ENCODE assay signal across 10 cellular contexts in the genomic region with DNA sequence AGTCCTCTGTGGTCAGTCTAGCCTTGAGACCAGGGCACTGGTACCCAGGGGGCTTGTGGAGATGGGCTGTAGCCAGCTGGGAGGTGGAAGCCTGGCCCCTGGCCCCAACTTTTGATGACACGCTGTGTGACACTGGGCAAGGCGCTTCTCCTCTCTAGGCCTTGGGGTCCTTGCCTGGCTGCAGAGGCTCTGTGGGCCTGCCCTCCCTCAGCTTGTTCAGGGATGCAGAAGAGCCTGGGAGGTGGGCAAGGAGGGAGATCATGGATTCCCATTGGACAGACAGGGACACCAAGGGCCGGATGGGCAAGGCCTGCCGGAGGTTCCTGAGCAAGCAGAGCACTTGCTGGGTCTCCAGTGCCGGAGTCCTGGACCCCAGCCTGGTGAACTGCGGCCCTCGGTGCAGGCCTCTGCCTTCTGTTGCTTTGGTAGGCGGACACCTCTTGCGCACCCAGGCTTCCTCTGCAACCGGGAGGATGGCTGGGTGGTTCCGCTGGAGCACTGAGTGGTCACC. TPM values are rescaled to one million over a fixed set of nuclear protein-coding genes. Genes with fewer than 3 reads are reported as not detected.
DNase-seq lines count a peak whose midpoint lies in the region; ATAC-seq, FAIRE-seq and TF ChIP-seq lines count a peak whose summit lies in the region.
"Had no signal": no experiment of that assay in that cellular context is flagged by ENCODE, and none has a peak within 500 bp of the region (broad histone marks: within the 10 kb centered on the region; RNA-seq: fewer than 3 reads in every experiment).

No MANE protein-coding gene starts in this region.

- no peaks in the 10 kb centered on the region for H3K36me3 Mint-ChIP-seq in activated CD8-positive, alpha-beta memory T cell treated with anti-CD3 and anti-CD28 coated beads, Interleukin-2, amount 10 ng/mL, durations not matched to agents 7 days and 5 days
- H3K36me3 Mint-ChIP-seq: activated naive CD8-positive, alpha-beta T cell had no signal

- POLR2A ChIA-PET in GM12878 (lab: Charles Lee), result interaction anchor here (1.1 to 1.5 kb wide), 2 partner anchors 12 to 44 kb away, joined by 3 read pairs; no protein-coding TSS in a partner anchor

- no peaks in the 10 kb centered on the region for H3K79me2 ChIP-seq in GM12878 (ENCODE audit: control insufficient read depth, insufficient read depth, low read length)

- no peaks in the 10 kb centered on the region for H3K9me3 Mint-ChIP-seq in activated CD8-positive, alpha-beta memory T cell treated with anti-CD3 and anti-CD28 coated beads, Interleukin-2, amount 10 ng/mL, durations not matched to agents 7 days and 5 days (ENCODE audit: low read depth)

- intact Hi-C loops in GM12878 (cut with micrococcal nuclease; ENCODE audit: unreplicated experiment), result no loop called here

- peak overlapping the region; percentile 97 for H3K27ac Mint-ChIP-seq in activated CD8-positive, alpha-beta memory T cell treated with anti-CD3 and anti-CD28 coated beads, Interleukin-2, amount 10 ng/mL, durations not matched to agents 7 days and 5 days

- peaks cover 15% of the 10 kb centered on the region for H3K4me1 Mint-ChIP-seq in activated CD8-positive, alpha-beta memory T cell treated with anti-CD3 and anti-CD28 coated beads, Interleukin-2, amount 10 ng/mL, durations not matched to agents 7 days and 5 days

- no peak for TF ChIP-seq CTCF in GM12878 (IDR thresholded peaks at IDR 0.05 in 2 of 3, conservative IDR thresholded peaks at IDR 0.05 in 1 of 3; ENCODE audit: control insufficient read depth in 2 of 3, extremely low read depth in 1 of 3, insufficient read depth in 1 of 3, low read depth in 3 of 3, low read length in 3 of 3)

- 94% methylated on average over 11 of the region's 11 CpGs for WGBS in GM12878 (ENCODE audit: insufficient coverage, insufficient replicate concordance, low lambda C conversion rate, missing lambda C conversion rate)
- WGBS in mesodermal cell (ENCODE audit: insufficient coverage in 2 of 2), 2 experiments, result 97 to 98% methylated on average over 11 of the region's 11 CpGs

- ATAC-seq in activated CD8-positive, alpha-beta memory T cell treated with anti-CD3 and anti-CD28 coated beads, Interleukin-2, amount 10 ng/mL, durations not matched to agents 7 days and 5 days, result no peak
- ATAC-seq in GM12878 (no peak), GM18498 (IDR thresholded peaks at IDR 0.05; ENCODE audit: unreplicated experiment) (no peak)

- peak overlapping the region; percentile 100; the same call in 1 of the 2 replicates for H3K4me2 ChIP-seq in GM12878 (ENCODE audit: control insufficient read depth, insufficient read depth)

- no peaks in the 10 kb centered on the region for H3K27me3 ChIP-seq in GM12878 (replicated peaks in 1 of 2; ENCODE audit: control insufficient read depth in 2 of 2, insufficient read depth in 2 of 2, low read length in 1 of 2)
- H3K27me3 ChIP-seq in subcutaneous abdominal adipose tissue (ENCODE audit: control insufficient read depth in 5 of 5, insufficient read depth in 4 of 5, low read length in 5 of 5), result no peaks in the 10 kb centered on the region

- no peak overlapping the region for H3K9ac ChIP-seq in GM12878 (ENCODE audit: control insufficient read depth, insufficient read depth, low read length)
- H3K9ac ChIP-seq in subcutaneous abdominal adipose tissue (ENCODE audit: low read length in 5 of 5), result peak overlapping the region in 1 of 5 donors; percentile 81

- CTCF ChIA-PET in activated CD8-positive, alpha-beta memory T cell treated with anti-CD3 and anti-CD28 coated beads, Interleukin-2, amount 10 ng/mL, durations not matched to agents 7 days and 5 days (lab: Charles Lee), result interaction anchor here (0.7 to 2.0 kb wide), 3 partner anchors 76 to 190 kb away, joined by 3 to 9 read pairs (median 8); a partner anchor contains a TSS
- CTCF ChIA-PET in GM12878 (lab: Yijun Ruan, JAX), result interaction anchor here (0.6 to 1.0 kb wide), 3 partner anchors 35 to 352 kb away, joined by 3 read pairs; no protein-coding TSS in a partner anchor

- no peaks in the 10 kb centered on the region for H4K20me1 ChIP-seq in GM12878 (ENCODE audit: control insufficient read depth, insufficient read depth)

- no peak overlapping the region for H3K27ac ChIP-seq in GM12878 (ENCODE audit: control insufficient read depth, insufficient read depth)
- H3K27ac ChIP-seq in mesodermal cell (ENCODE audit: low read depth, low read length, severe bottlenecking), result no peak overlapping the region
- no peak overlapping the region for H3K27ac ChIP-seq in subcutaneous abdominal adipose tissue (ENCODE audit: low read depth, low read length)

- H3K4me1 ChIP-seq in GM12878 (ENCODE audit: control insufficient read depth, insufficient read depth, low read length) (peaks cover 5% of the 10 kb centered on the region), mesodermal cell (ENCODE audit: control insufficient read depth, insufficient read depth, low read length, poor library complexity, severe bottlenecking) (peaks cover 13% of the 10 kb centered on the region), subcutaneous abdominal adipose tissue (ENCODE audit: control insufficient read depth in 5 of 5, insufficient read depth in 5 of 5, low read length in 5 of 5) (peaks cover 3 to 39% (median 34%) of the 10 kb centered on the region in 5 donors)

- no peak overlapping the region for H2AFZ ChIP-seq in GM12878 (ENCODE audit: control insufficient read depth, low read depth, low read length)

- TF ChIP-seq RAD21 in GM12878 (IDR thresholded peaks at IDR 0.05; ENCODE audit: insufficient read depth, low read depth, low read length), result no peak

- no peak for TF ChIP-seq POLR2A in GM12878 (IDR thresholded peaks at IDR 0.05; ENCODE audit: low read depth, low read length)

- H3K9me3 ChIP-seq in GM12878 (replicated peaks; ENCODE audit: control insufficient read depth, insufficient read depth, low read length), result no peaks in the 10 kb centered on the region
- no peaks in the 10 kb centered on the region for H3K9me3 ChIP-seq in mesodermal cell (ENCODE audit: control insufficient read depth, low read length)
- H3K9me3 ChIP-seq in subcutaneous abdominal adipose tissue (ENCODE audit: control insufficient read depth in 5 of 5, low read length in 5 of 5), result no peaks in the 10 kb centered on the region

- no peak for TF ChIP-seq EP300 in GM12878 (IDR thresholded peaks at IDR 0.05; ENCODE audit: borderline replicate concordance in 1 of 2, control insufficient read depth in 1 of 2, low read depth in 2 of 2, low read length in 2 of 2)

- no peak for DNase-seq in activated CD8-positive, alpha-beta memory T cell treated with anti-CD3 and anti-CD28 coated beads, Interleukin-2, amount 10 ng/mL, durations not matched to agents 7 days and 5 days
- DNase-seq in activated CD8-positive, alpha-beta memory T cell treated with anti-CD3 and anti-CD28 coated beads, Interleukin-2, amount 50 U/mL, for 48 hours, result no peak
- no peak for DNase-seq in GM12878 (ENCODE audit: low read depth, low spot score)
- DNase-seq in NOMO-1 (lab: John Stamatoyannopoulos, UW; ENCODE audit: unreplicated experiment in 2 of 2), result no peak
- DNase-seq in NCI-H1417 treated with DMSO at 0.1 percent for 48 hours (lab: John Stamatoyannopoulos, UW), result no peak

- SMC1A ChIA-PET in GM12878 (lab: Charles Lee; ENCODE audit: uncharacterized antibody, unreplicated experiment), result no interaction called here

- no peaks in the 10 kb centered on the region for H3K27me3 Mint-ChIP-seq in activated CD8-positive, alpha-beta memory T cell treated with anti-CD3 and anti-CD28 coated beads, Interleukin-2, amount 10 ng/mL, durations not matched to agents 7 days and 5 days
- H3K27me3 Mint-ChIP-seq: activated naive CD8-positive, alpha-beta T cell had no signal

- no peak for FAIRE-seq in GM12878 (lab: Jason Lieb, UNC)

- BruUV-seq in GM12878 (replicated peaks; lab: Mats Ljungman, UMichigan), result no TSS peak

- H3K4me3 Mint-ChIP-seq in activated CD8-positive, alpha-beta memory T cell treated with anti-CD3 and anti-CD28 coated beads, Interleukin-2, amount 10 ng/mL, durations not matched to agents 7 days and 5 days, result no peak overlapping the region

- in situ Hi-C loops in GM12878 (cut with MboI), result no loop called here

- RAD21 ChIA-PET in GM12878 (lab: Charles Lee; ENCODE audit: unreplicated experiment), result interaction anchor here (2.0 kb wide), 1 partner anchor 75 kb away, joined by 8 read pairs; no protein-coding TSS in a partner anchor

- H3K4me3 ChIP-seq in GM12878 (no peak overlapping the region), mesodermal cell (ENCODE audit: extremely low read depth, insufficient read depth, low read length, poor library complexity, severe bottlenecking) (peak overlapping the region; percentile 82), subcutaneous abdominal adipose tissue (ENCODE audit: low read depth in 1 of 5, low read length in 5 of 5) (peak overlapping the region; percentile 79 to 96 (median 87))

- H3K36me3 ChIP-seq in GM12878 (ENCODE audit: control insufficient read depth in 2 of 2, insufficient read depth in 2 of 2, low read length in 1 of 2), result no peaks in the 10 kb centered on the region
- H3K36me3 ChIP-seq in mesodermal cell (ENCODE audit: control insufficient read depth, insufficient read depth, low read length), result peaks cover 1% of the 10 kb centered on the region
- H3K36me3 ChIP-seq in subcutaneous abdominal adipose tissue (ENCODE audit: control insufficient read depth in 5 of 5, insufficient read depth in 5 of 5, low read length in 5 of 5), result peaks cover 0 to 18% (median 11%) of the 10 kb centered on the region in 5 donors

RNA-seq across cellular contexts. Expression of a gene that starts 1.3 kb away (rescaled TPM):
- 10 to 100 TPM; 11.7 to 12.3 TPM for total RNA-seq in activated CD8-positive, alpha-beta memory T cell treated with anti-CD3 and anti-CD28 coated beads, Interleukin-2, amount 10 ng/mL, durations not matched to agents 7 days and 5 days
- total RNA-seq in GM12878 (2013; cell fraction: nucleolus; rRNA removed), result 8.1 and 8.8 TPM in 2 replicates
- 2.8 and 3.3 TPM in 2 replicates for total RNA-seq in GM12878 (2014; rRNA removed)
- total RNA-seq in GM12878 (2014; rRNA removed; fragmentation: Illumina TruSeq; extraction: Trizol), result 1.2 and 1.7 TPM in 2 replicates
- 4.7 and 4.9 TPM in 2 replicates for total RNA-seq in GM12878 (2021)
- 8.8 TPM for polyA plus RNA-seq in GM12878 (2011; ENCODE audit: low read depth)
- polyA plus RNA-seq in GM12878 (2011; rRNA removed), result 5.0 and 6.7 TPM in 2 replicates
- 6.8 and 7.2 TPM in 2 replicates for polyA plus RNA-seq in GM12878 (2011; cell fraction: cytosol; rRNA removed)
- polyA plus RNA-seq in GM12878 (2011; cell fraction: nucleus; rRNA removed), result 20.9 and 29.4 TPM in 2 replicates
- polyA plus RNA-seq in GM12878 (2012), result 11.9 and 13.1 TPM in 2 replicates
- polyA plus RNA-seq in GM12878 (2014; fragmentation: Illumina TruSeq; extraction: Trizol), result 1.4 and 1.8 TPM in 2 replicates
- polyA plus RNA-seq in GM12878 (2014; fragmentation: Nextera tagmentation; extraction: Ambion mirVana), result under 1 TPM; 0.08 to 0.11 TPM
- polyA plus RNA-seq in GM12878 (2014; rRNA removed), result 2.2 and 3.6 TPM in 2 replicates
- 1 to 10 TPM; 1.7 to 3.1 TPM for polyA plus RNA-seq in GM12878 (2016; fragmentation: Nextera tagmentation; extraction: Ambion mirVana)
- polyA minus RNA-seq in GM12878 (2011; rRNA and poly(A)+ RNA removed), result 4.2 and 4.8 TPM in 2 replicates
- polyA minus RNA-seq in GM12878 (2011; cell fraction: cytosol; rRNA and poly(A)+ RNA removed), result 2.8 and 2.9 TPM in 2 replicates
- polyA minus RNA-seq in GM12878 (2011; cell fraction: nucleus; rRNA and poly(A)+ RNA removed), result 4.1 and 4.3 TPM in 2 replicates
- 17.9 TPM for polyA plus RNA-seq in mesodermal cell (2013, experiment 1 of 2)
- polyA plus RNA-seq in mesodermal cell (2013, experiment 2 of 2), result 15.3 TPM

RNA-seq across cellular contexts. Expression of a gene that starts 6.2 kb away (rescaled TPM):
- total RNA-seq in activated CD8-positive, alpha-beta memory T cell treated with anti-CD3 and anti-CD28 coated beads, Interleukin-2, amount 10 ng/mL, durations not matched to agents 7 days and 5 days, result 10 to 100 TPM; 27.3 to 27.9 TPM
- total RNA-seq in GM12878 (2013; cell fraction: nucleolus; rRNA removed), result 33.5 and 35.5 TPM in 2 replicates
- 7.4 and 10.2 TPM in 2 replicates for total RNA-seq in GM12878 (2014; rRNA removed)
- 2.0 and 2.2 TPM in 2 replicates for total RNA-seq in GM12878 (2014; rRNA removed; fragmentation: Illumina TruSeq; extraction: Trizol)
- total RNA-seq in GM12878 (2021), result 16.5 and 19.0 TPM in 2 replicates
- 3.9 TPM for polyA plus RNA-seq in GM12878 (2011; ENCODE audit: low read depth)
- 0.65 and 2.3 TPM in 2 replicates for polyA plus RNA-seq in GM12878 (2011; rRNA removed)
- polyA plus RNA-seq in GM12878 (2011; cell fraction: cytosol; rRNA removed), result 3.6 and 4.5 TPM in 2 replicates
- 27.0 and 30.1 TPM in 2 replicates for polyA plus RNA-seq in GM12878 (2011; cell fraction: nucleus; rRNA removed)
- 12.6 and 13.8 TPM in 2 replicates for polyA plus RNA-seq in GM12878 (2012)
- polyA plus RNA-seq in GM12878 (2014; fragmentation: Illumina TruSeq; extraction: Trizol), result 0.52 and 2.4 TPM in 2 replicates
- polyA plus RNA-seq in GM12878 (2014; fragmentation: Nextera tagmentation; extraction: Ambion mirVana), result under 1 TPM; 0.08 to 0.51 TPM
- 7.2 and 13.2 TPM in 2 replicates for polyA plus RNA-seq in GM12878 (2014; rRNA removed)
- polyA plus RNA-seq in GM12878 (2016; fragmentation: Nextera tagmentation; extraction: Ambion mirVana), result 1 to 10 TPM; 6.8 to 8.3 TPM
- 5.6 and 6.2 TPM in 2 replicates for polyA minus RNA-seq in GM12878 (2011; rRNA and poly(A)+ RNA removed)
- 6.5 and 6.8 TPM in 2 replicates for polyA minus RNA-seq in GM12878 (2011; cell fraction: cytosol; rRNA and poly(A)+ RNA removed)
- polyA minus RNA-seq in GM12878 (2011; cell fraction: nucleus; rRNA and poly(A)+ RNA removed), result 20.1 and 25.6 TPM in 2 replicates
- 13.8 TPM for polyA plus RNA-seq in mesodermal cell (2013, experiment 1 of 2)
- polyA plus RNA-seq in mesodermal cell (2013, experiment 2 of 2), result 11.5 TPM

RNA-seq across cellular contexts. Expression of a gene that starts 12.5 kb away (rescaled TPM):
- not detected for total RNA-seq in activated CD8-positive, alpha-beta memory T cell treated with anti-CD3 and anti-CD28 coated beads, Interleukin-2, amount 10 ng/mL, durations not matched to agents 7 days and 5 days
- not detected in 2 replicates for total RNA-seq in GM12878 (2013; cell fraction: nucleolus; rRNA removed)
- total RNA-seq in GM12878 (2014; rRNA removed), result not detected in 2 replicates
- not detected in 2 replicates for total RNA-seq in GM12878 (2014; rRNA removed; fragmentation: Illumina TruSeq; extraction: Trizol)
- not detected in 2 replicates for total RNA-seq in GM12878 (2021)
- polyA plus RNA-seq in GM12878 (2011; ENCODE audit: low read depth), result not detected
- not detected in 2 replicates for polyA plus RNA-seq in GM12878 (2011; rRNA removed)
- not detected in 2 replicates for polyA plus RNA-seq in GM12878 (2011; cell fraction: cytosol; rRNA removed)
- polyA plus RNA-seq in GM12878 (2011; cell fraction: nucleus; rRNA removed), result not detected in 2 replicates
- not detected in 2 replicates for polyA plus RNA-seq in GM12878 (2012)
- polyA plus RNA-seq in GM12878 (2014; fragmentation: Illumina TruSeq; extraction: Trizol), result not detected in 2 replicates
- not detected for polyA plus RNA-seq in GM12878 (2014; fragmentation: Nextera tagmentation; extraction: Ambion mirVana)
- polyA plus RNA-seq in GM12878 (2014; rRNA removed), result not detected in 2 replicates
- not detected for polyA plus RNA-seq in GM12878 (2016; fragmentation: Nextera tagmentation; extraction: Ambion mirVana)
- polyA minus RNA-seq in GM12878 (2011; rRNA and poly(A)+ RNA removed), result not detected in 2 replicates
- not detected in 2 replicates for polyA minus RNA-seq in GM12878 (2011; cell fraction: cytosol; rRNA and poly(A)+ RNA removed)
- polyA minus RNA-seq in GM12878 (2011; cell fraction: nucleus; rRNA and poly(A)+ RNA removed), result not detected in 2 replicates
- not detected for polyA plus RNA-seq in mesodermal cell (2013, experiment 1 of 2)
- polyA plus RNA-seq in mesodermal cell (2013, experiment 2 of 2), result not detected
- total RNA-seq: occipital lobe had no signal

RNA-seq across cellular contexts. Expression of a gene that starts 44.8 kb away (rescaled TPM):
- 100 to 1,000 TPM; 149 to 155 TPM for total RNA-seq in activated CD8-positive, alpha-beta memory T cell treated with anti-CD3 and anti-CD28 coated beads, Interleukin-2, amount 10 ng/mL, durations not matched to agents 7 days and 5 days
- total RNA-seq in GM12878 (2013; cell fraction: nucleolus; rRNA removed), result 122 and 128 TPM in 2 replicates
- total RNA-seq in GM12878 (2014; rRNA removed) (50.9 and 64.6 TPM in 2 replicates), GM12878 (2014; rRNA removed; fragmentation: Illumina TruSeq; extraction: Trizol) (24.3 and 24.5 TPM in 2 replicates), GM12878 (2021) (165 and 166 TPM in 2 replicates)
- 43.3 TPM for polyA plus RNA-seq in GM12878 (2011; ENCODE audit: low read depth)
- polyA plus RNA-seq in GM12878 (2011; rRNA removed) (21.0 and 50.4 TPM in 2 replicates), GM12878 (2014; fragmentation: Illumina TruSeq; extraction: Trizol) (18.9 and 71.4 TPM in 2 replicates), GM12878 (2014; fragmentation: Nextera tagmentation; extraction: Ambion mirVana) (1 to 10 TPM; 1.0 to 2.2 TPM), GM12878 (2014; rRNA removed) (68.5 and 102 TPM in 2 replicates), GM12878 (2016; fragmentation: Nextera tagmentation; extraction: Ambion mirVana) (10 to 100 TPM; 88.1 to 97.5 TPM)
- polyA plus RNA-seq in GM12878 (2011; cell fraction: cytosol; rRNA removed), result 79.0 and 83.3 TPM in 2 replicates
- polyA plus RNA-seq in GM12878 (2011; cell fraction: nucleus; rRNA removed), result 107 and 190 TPM in 2 replicates
- 112 and 125 TPM in 2 replicates for polyA plus RNA-seq in GM12878 (2012)
- polyA minus RNA-seq in GM12878 (2011; rRNA and poly(A)+ RNA removed), result 75.9 and 95.9 TPM in 2 replicates
- 32.5 and 39.8 TPM in 2 replicates for polyA minus RNA-seq in GM12878 (2011; cell fraction: cytosol; rRNA and poly(A)+ RNA removed)
- polyA minus RNA-seq in GM12878 (2011; cell fraction: nucleus; rRNA and poly(A)+ RNA removed), result 37.4 and 72.2 TPM in 2 replicates
- 41.5 TPM for polyA plus RNA-seq in mesodermal cell (2013, experiment 1 of 2)
- polyA plus RNA-seq in mesodermal cell (2013, experiment 2 of 2), result 36.3 TPM

RNA-seq across cellular contexts. Expression of a gene that starts 48.7 kb away (rescaled TPM):
- not detected for total RNA-seq in activated CD8-positive, alpha-beta memory T cell treated with anti-CD3 and anti-CD28 coated beads, Interleukin-2, amount 10 ng/mL, durations not matched to agents 7 days and 5 days
- total RNA-seq in GM12878 (2013; cell fraction: nucleolus; rRNA removed), result not detected in 2 replicates
- total RNA-seq in GM12878 (2014; rRNA removed), result not detected in 2 replicates
- total RNA-seq in GM12878 (2014; rRNA removed; fragmentation: Illumina TruSeq; extraction: Trizol), result not detected in 2 replicates
- total RNA-seq in GM12878 (2021), result not detected in 2 replicates
- polyA plus RNA-seq in GM12878 (2011; ENCODE audit: low read depth), result not detected
- not detected in 2 replicates for polyA plus RNA-seq in GM12878 (2011; rRNA removed)
- polyA plus RNA-seq in GM12878 (2011; cell fraction: cytosol; rRNA removed), result not detected in 2 replicates
- not detected in 2 replicates for polyA plus RNA-seq in GM12878 (2011; cell fraction: nucleus; rRNA removed)
- polyA plus RNA-seq in GM12878 (2012), result not detected in 2 replicates
- not detected in 2 replicates for polyA plus RNA-seq in GM12878 (2014; fragmentation: Illumina TruSeq; extraction: Trizol)
- polyA plus RNA-seq in GM12878 (2014; fragmentation: Nextera tagmentation; extraction: Ambion mirVana), result not detected
- 0.10 TPM in 1 of 2 replicates, not detected in the other for polyA plus RNA-seq in GM12878 (2014; rRNA removed)
- not detected for polyA plus RNA-seq in GM12878 (2016; fragmentation: Nextera tagmentation; extraction: Ambion mirVana)
- not detected in 2 replicates for polyA minus RNA-seq in GM12878 (2011; rRNA and poly(A)+ RNA removed)
- polyA minus RNA-seq in GM12878 (2011; cell fraction: cytosol; rRNA and poly(A)+ RNA removed), result not detected in 2 replicates
- polyA minus RNA-seq in GM12878 (2011; cell fraction: nucleus; rRNA and poly(A)+ RNA removed), result not detected in 2 replicates
- polyA plus RNA-seq in mesodermal cell (2013, experiment 1 of 2), result not detected
- polyA plus RNA-seq in mesodermal cell (2013, experiment 2 of 2), result not detected
- total RNA-seq: occipital lobe had no signal
